In the genomic region with DNA sequence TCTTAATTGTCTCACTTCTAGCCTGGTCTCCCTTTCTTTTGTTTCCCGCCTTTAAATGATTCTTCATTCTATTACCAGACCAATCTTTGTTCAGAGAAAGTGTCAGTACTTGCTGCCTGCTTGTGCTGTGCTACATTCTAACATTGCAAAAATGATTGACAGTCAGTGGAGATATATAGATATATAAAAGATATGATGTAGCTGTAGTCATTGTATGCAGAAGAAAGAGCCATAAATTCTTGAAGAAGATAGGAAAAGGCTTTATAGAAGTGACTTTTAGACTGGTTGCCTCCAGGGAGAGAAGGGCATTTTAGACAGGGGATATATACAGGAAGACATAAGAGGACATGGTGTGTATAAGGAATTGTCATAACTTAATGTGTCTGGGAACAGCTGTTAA, we compare ENCODE assay signal across 18 cellular contexts. TPM values are rescaled to one million over a fixed set of nuclear protein-coding genes. Genes with fewer than 3 reads are reported as not detected.
DNase-seq lines count a peak whose midpoint lies in the region; ATAC-seq and TF ChIP-seq lines count a peak whose summit lies in the region.
"Had no signal": no experiment of that assay in that cellular context is flagged by ENCODE, and none has a peak within 500 bp of the region (broad histone marks: within the 10 kb centered on the region; RNA-seq: fewer than 3 reads in every experiment).

No MANE protein-coding gene starts in this region.

- H3K4me1 Mint-ChIP-seq in CD8-positive, alpha-beta T cell (ENCODE audit: low read depth) = peaks cover 54% of the 10 kb centered on the region

- no peaks in the 10 kb centered on the region for H3K27me3 ChIP-seq in CD8-positive, alpha-beta T cell (ENCODE audit: insufficient read depth, low read length)
- no peaks in the 10 kb centered on the region for H3K27me3 ChIP-seq in IMR-90 (ENCODE audit: control insufficient read depth, insufficient read depth, low read length)
- H3K27me3 ChIP-seq in trophoblast cell (ENCODE audit: insufficient read depth, low read length) = no peaks in the 10 kb centered on the region
- no peaks in the 10 kb centered on the region for H3K27me3 ChIP-seq in dorsolateral prefrontal cortex
- H3K27me3 ChIP-seq: BLaER1 had no signal

- H4K12ac ChIP-seq in trophoblast cell (ENCODE audit: low read depth, low read length) = no peak overlapping the region

- H2BK20ac ChIP-seq in IMR-90 (ENCODE audit: low read depth, low read length) = no peak overlapping the region

- no peak overlapping the region for H4K5ac ChIP-seq in IMR-90 (ENCODE audit: low read depth, low read length)

- TF ChIP-seq RAD21 in IMR-90 (IDR thresholded peaks at IDR 0.05; ENCODE audit: low read length) = no peak

- CTCF ChIA-PET in CD8-positive, alpha-beta T cell (lab: Charles Lee) = interaction anchor here (1.3 to 3.1 kb wide), 2 partner anchors 10 to 242 kb away, joined by 6 to 18 read pairs; no protein-coding TSS in a partner anchor
- CTCF ChIA-PET in IMR-90 (lab: Yijun Ruan, JAX) = interaction anchor here (1.3 kb wide), 1 partner anchor 10 kb away, joined by 6 read pairs; no protein-coding TSS in a partner anchor

- no peaks in the 10 kb centered on the region for H3K27me3 Mint-ChIP-seq in CD8-positive, alpha-beta T cell (ENCODE audit: low read depth)
- H3K27me3 Mint-ChIP-seq: CD4-positive, alpha-beta memory T cell had no signal

- H2BK120ac ChIP-seq in IMR-90 (ENCODE audit: low read depth, low read length) (no peak overlapping the region), trophoblast cell (ENCODE audit: insufficient read depth, low read length, poor library complexity) (no peak overlapping the region)

- peaks cover 3% of the 10 kb centered on the region; the same call in 1 of the 2 replicates for H3K9me1 ChIP-seq in IMR-90 (ENCODE audit: insufficient read depth, low read length)

- peaks cover 2% of the 10 kb centered on the region for H3K36me3 Mint-ChIP-seq in CD8-positive, alpha-beta T cell

- ATAC-seq in CD8-positive, alpha-beta T cell = no peak
- ATAC-seq in IMR-90 (ENCODE audit: low read depth) = no peak
- ATAC-seq in left colon = peak; percentile 81
- no peak for ATAC-seq in HG02763 (IDR thresholded peaks at IDR 0.05; ENCODE audit: unreplicated experiment)

- no TSS peak for BruUV-seq in IMR-90 (replicated peaks; lab: Mats Ljungman, UMichigan)

- no peak overlapping the region for H2AK9ac ChIP-seq in IMR-90 (replicated peaks; ENCODE audit: low read depth, low read length, poor library complexity)

- H3K4me2 ChIP-seq in IMR-90 (ENCODE audit: low read depth, low read length) = no peak overlapping the region
- no peak overlapping the region for H3K4me2 ChIP-seq in trophoblast cell (ENCODE audit: low read length)
- H3K4me2 ChIP-seq: BLaER1 had no signal

- 0 out of 2 replicates have a peak overlapping the region, but pooled peaks have one; percentile 45 for H3K23ac ChIP-seq in IMR-90 (ENCODE audit: low read depth, low read length)
- H3K23ac ChIP-seq in trophoblast cell (ENCODE audit: low read length) = no peak overlapping the region

- no peak overlapping the region for H4K8ac ChIP-seq in IMR-90 (ENCODE audit: low read depth in 2 of 2, low read length in 2 of 2)
- no peak overlapping the region for H4K8ac ChIP-seq in trophoblast cell (ENCODE audit: low read depth, low read length)

- H3K4ac ChIP-seq in IMR-90 (ENCODE audit: low read depth, low read length) (no peak overlapping the region), trophoblast cell (ENCODE audit: low read depth, low read length) (peak overlapping the region; percentile 14)

- dilution Hi-C loops in IMR-90 (cut with HindIII; ENCODE audit: low sequenced_read_pairs, unreplicated experiment) = no loop called here

- no CpG with 5 or more reads among the region's 1 CpG for WGBS in IMR-90 (ENCODE audit: extremely low coverage in 2 of 2, insufficient read length in 1 of 2), 2 experiments
- WGBS in trophoblast cell (ENCODE audit: extremely low coverage, insufficient coverage, insufficient read length) = no CpG with 5 or more reads among the region's 1 CpG

- no peak for TF ChIP-seq POLR2A in IMR-90 (IDR thresholded peaks at IDR 0.05; ENCODE audit: low read depth, low read length)

- no peak overlapping the region for H2BK5ac ChIP-seq in IMR-90 (ENCODE audit: low read depth, low read length, poor library complexity, severe bottlenecking)
- H2BK5ac ChIP-seq in trophoblast cell (ENCODE audit: low read depth, low read length, poor library complexity) = no peak overlapping the region

- H3K36me3 ChIP-seq in CD8-positive, alpha-beta T cell (ENCODE audit: insufficient read depth, low read length) = no peaks in the 10 kb centered on the region
- H3K36me3 ChIP-seq in IMR-90 (ENCODE audit: control insufficient read depth, insufficient read depth, low read length) (no peaks in the 10 kb centered on the region), trophoblast cell (ENCODE audit: control insufficient read depth in 1 of 2, insufficient read depth in 2 of 2, low read length in 2 of 2) (peaks cover 0 to 5% of the 10 kb centered on the region in 2 experiments)
- H3K36me3 ChIP-seq: HAP-1 had no signal

- peaks cover 11% of the 10 kb centered on the region; the same call in 1 of the 2 replicates for H4K20me1 ChIP-seq in IMR-90 (ENCODE audit: insufficient read depth, low read length)

- peak overlapping the region; percentile 29 for H3K27ac Mint-ChIP-seq in CD8-positive, alpha-beta T cell

- POLR2A ChIA-PET in CD8-positive, alpha-beta T cell (lab: Charles Lee) = interaction anchor here (1.4 kb wide), 1 partner anchor 14 kb away, joined by 4 read pairs; the partner anchor contains the start of gene AGPS
- POLR2A ChIA-PET in IMR-90 (lab: Charles Lee; ENCODE audit: unreplicated experiment) = no interaction called here

- no peaks in the 10 kb centered on the region for H3K9me3 ChIP-seq in CD8-positive, alpha-beta T cell (ENCODE audit: low read length)
- no peaks in the 10 kb centered on the region for H3K9me3 ChIP-seq in IMR-90 (ENCODE audit: control insufficient read depth, insufficient read depth, low read length)
- no peaks in the 10 kb centered on the region for H3K9me3 ChIP-seq in trophoblast cell (ENCODE audit: insufficient read depth, low read depth, low read length)
- H3K9me3 ChIP-seq: HAP-1 had no signal

- H3K9me3 Mint-ChIP-seq in CD8-positive, alpha-beta T cell = no peaks in the 10 kb centered on the region
- H3K9me3 Mint-ChIP-seq: CD4-positive, alpha-beta memory T cell had no signal

- no peak for DNase-seq in CD8-positive, alpha-beta T cell
- DNase-seq in IMR-90 (no peak), left colon (no peak), trophoblast cell (no peak), dorsolateral prefrontal cortex (no peak), NCI-H1092 treated with DMSO at 0.1 percent for 48 hours (lab: John Stamatoyannopoulos, UW) (no peak)
- DNase-seq: 8988T; CD4-positive, alpha-beta memory T cell; DMS 273 treated with DMSO at 0.1 percent for 48 hours; DMS53; DND-41; EL; GM23248 had no signal

- no peak for TF ChIP-seq CTCF in CD8-positive, alpha-beta T cell (IDR thresholded peaks at IDR 0.05)
- TF ChIP-seq CTCF in IMR-90 (conservative IDR thresholded peaks at IDR 0.05; ENCODE audit: low read depth, low read length) = no peak
- TF ChIP-seq CTCF in dorsolateral prefrontal cortex (IDR thresholded peaks at IDR 0.05 in 54 of 56, conservative IDR thresholded peaks at IDR 0.05 in 2 of 56; ENCODE audit: low read depth in 1 of 56, partially characterized antibody in 56 of 56) = no peak

- H3K79me2 ChIP-seq in trophoblast cell (ENCODE audit: control insufficient read depth, insufficient read depth, low read length, poor library complexity) = peaks cover 6% of the 10 kb centered on the region

- no peak overlapping the region for H3K18ac ChIP-seq in IMR-90 (ENCODE audit: low read depth, low read length)
- H3K18ac ChIP-seq in trophoblast cell (ENCODE audit: low read length) = no peak overlapping the region

- no peak overlapping the region for H4K91ac ChIP-seq in IMR-90 (ENCODE audit: insufficient read depth, low read depth, low read length)
- H4K91ac ChIP-seq in trophoblast cell (ENCODE audit: low read depth, low read length) = no peak overlapping the region

- no peak overlapping the region for H2BK15ac ChIP-seq in IMR-90 (ENCODE audit: low read depth, low read length)

- no peak overlapping the region for H3K4me3 Mint-ChIP-seq in CD8-positive, alpha-beta T cell
- H3K4me3 Mint-ChIP-seq: CD14-positive monocyte had no signal

- H3K14ac ChIP-seq in IMR-90 (replicated peaks; ENCODE audit: low read depth, low read length) = no peak overlapping the region
- H3K14ac ChIP-seq in trophoblast cell (ENCODE audit: low read length) = no peak overlapping the region

- intact Hi-C loops in CD8-positive, alpha-beta T cell (cut with DNase I, micrococcal nuclease) = no loop called here
- intact Hi-C loops in IMR-90 (cut with micrococcal nuclease) = no loop called here
- intact Hi-C loops in left colon (cut with DNase I, micrococcal nuclease) = no loop called here
- intact Hi-C loops in dorsolateral prefrontal cortex (cut with DNase I) = no loop called here

- H3K27ac ChIP-seq in CD8-positive, alpha-beta T cell (ENCODE audit: low read depth, low read length) = no peak overlapping the region
- no peak overlapping the region for H3K27ac ChIP-seq in IMR-90 (ENCODE audit: insufficient read depth, low read length)
- H3K27ac ChIP-seq in trophoblast cell (ENCODE audit: low read depth, low read length) = no peak overlapping the region
- H3K27ac ChIP-seq in dorsolateral prefrontal cortex = no peak overlapping the region
- H3K27ac ChIP-seq: BLaER1, GM23248, HL-60 had no signal

- no peak overlapping the region for H3K56ac ChIP-seq in IMR-90 (ENCODE audit: extremely low read depth, insufficient read depth, low read length)

- H3K79me1 ChIP-seq in IMR-90 (ENCODE audit: low read depth in 1 of 2, low read length in 2 of 2) = peaks cover 26 to 60% of the 10 kb centered on the region in 2 experiments
- no peaks in the 10 kb centered on the region for H3K79me1 ChIP-seq in trophoblast cell (ENCODE audit: low read length)

- in situ Hi-C loops in IMR-90 (cut with MboI; ENCODE audit: low sequenced_read_pairs) = no loop called here

- H3K4me1 ChIP-seq in CD8-positive, alpha-beta T cell (ENCODE audit: insufficient read depth, low read length) = peaks cover 6% of the 10 kb centered on the region
- H3K4me1 ChIP-seq in IMR-90 (ENCODE audit: control insufficient read depth, insufficient read depth, low read length) (peaks cover 1% of the 10 kb centered on the region), trophoblast cell (ENCODE audit: control insufficient read depth in 1 of 2, insufficient read depth in 2 of 2, low read length in 2 of 2) (no peaks in the 10 kb centered on the region)
- H3K4me1 ChIP-seq: BLaER1, HAP-1 had no signal

- H2AFZ ChIP-seq in IMR-90 (replicated peaks; ENCODE audit: low read length, poor library complexity) = no peak overlapping the region
- no peak overlapping the region for H2AFZ ChIP-seq in trophoblast cell (ENCODE audit: insufficient read depth, low read length, poor library complexity)
- H2AFZ ChIP-seq: GM23248 had no signal

- no peak overlapping the region for H2BK12ac ChIP-seq in trophoblast cell (ENCODE audit: low read length)

- H2AK5ac ChIP-seq in IMR-90 (ENCODE audit: low read depth, low read length) (no peak overlapping the region), trophoblast cell (ENCODE audit: low read length) (no peak overlapping the region)

- H3K9ac ChIP-seq in IMR-90 (ENCODE audit: low read depth, low read length) (no peak overlapping the region), trophoblast cell (ENCODE audit: low read length) (no peak overlapping the region)
- H3K9ac ChIP-seq: BLaER1, GM23248 had no signal

- H3K4me3 ChIP-seq in CD8-positive, alpha-beta T cell (ENCODE audit: low read depth, low read length) = no peak overlapping the region
- H3K4me3 ChIP-seq in IMR-90 (ENCODE audit: insufficient read depth, low read depth, low read length) (no peak overlapping the region), trophoblast cell (ENCODE audit: low read depth, low read length) (no peak overlapping the region), dorsolateral prefrontal cortex (no peak overlapping the region)
- H3K4me3 ChIP-seq: BLaER1, GM23248, HAP-1 had no signal

RNA-seq across cellular contexts. Expression of gene AGPS, which starts 13.6 kb away (rescaled TPM):
- 10 to 100 TPM; 19.2 to 23.8 TPM for total RNA-seq in CD8-positive, alpha-beta T cell
- total RNA-seq in IMR-90 (2012; rRNA removed) (18.6 and 34.4 TPM in 2 replicates), left colon (10 to 100 TPM; 54.9 to 62.3 TPM), dorsolateral prefrontal cortex (10 to 100 TPM; 20.2 to 45.0 (median 29.5) TPM)
- 5.5 and 6.6 TPM in 2 replicates for polyA plus RNA-seq in IMR-90 (2012; rRNA removed)
- 2.5 and 7.5 TPM in 2 replicates for polyA plus RNA-seq in IMR-90 (2012; cell fraction: cytosol; rRNA removed)
- polyA plus RNA-seq in IMR-90 (2012; cell fraction: nucleus; rRNA removed; ENCODE audit: low replicate concordance) = 2.3 and 3.0 TPM in 2 replicates
- polyA plus RNA-seq in trophoblast cell (2013) = 22.4 and 25.8 TPM in 2 replicates
